Comparison of ENCODE assay signal across 8 cellular contexts in genomic region chrX:19514791-19515614, GRCh38. TPM values are rescaled to one million over a fixed set of nuclear protein-coding genes. Genes with fewer than 3 reads are reported as not detected.
DNase-seq lines count a peak whose midpoint lies in the region; ATAC-seq and TF ChIP-seq lines count a peak whose summit lies in the region.

TSS of gene MAP3K15 (minus strand) at chrX:19515508. CDS start at chrX:19515261, 247 bp downstream.

- H3K4me3 ChIP-seq in AG10803 (ENCODE audit: low read length) (peak within 1 kb of the TSS; percentile 17; the same call in 1 of the 2 replicates), RWPE2 (ENCODE audit: severe bottlenecking) (peak within 1 kb of the TSS; percentile 24), coronary artery (peak within 1 kb of the TSS; percentile 66), mucosa of descending colon (no peak within 1 kb of the TSS)

- peak; percentile 48 for ATAC-seq in GM18502 (IDR thresholded peaks at IDR 0.05; ENCODE audit: poor library complexity, unreplicated experiment)
- peak; percentile 52; the same call in 2 of the 3 replicates for ATAC-seq in RWPE2 (ENCODE audit: low read depth)
- ATAC-seq in mucosa of descending colon: peak; percentile 57
- no peak for ATAC-seq in HG03354 (IDR thresholded peaks at IDR 0.05; ENCODE audit: poor library complexity, severe bottlenecking, unreplicated experiment)

- H3K27ac ChIP-seq in RWPE2 (ENCODE audit: poor library complexity, severe bottlenecking): no peak within 1 kb of the TSS
- no peak within 1 kb of the TSS for H3K27ac ChIP-seq in coronary artery

- DNase-seq in AG10803 (ENCODE audit: low read depth) (peak; percentile 1), RWPE2 (ENCODE audit: low spot score) (no peak), coronary artery (ENCODE audit: low spot score) (no peak), mucosa of descending colon (peak in 2 of 3 donors; percentile 15 to 45), GF-D8 (lab: John Stamatoyannopoulos, UW) (no peak), cortex of kidney (lab: John Stamatoyannopoulos, UW) (no peak)

- H3K36me3 ChIP-seq in RWPE2 (ENCODE audit: low read depth): no peaks in the 10 kb centered on the region
- no peaks in the 10 kb centered on the region for H3K36me3 ChIP-seq in mucosa of descending colon (ENCODE audit: low read depth)

- H3K9me3 ChIP-seq in RWPE2 (ENCODE audit: severe bottlenecking) (no peaks in the 10 kb centered on the region), mucosa of descending colon (no peaks in the 10 kb centered on the region)

- intact Hi-C loops in mucosa of descending colon (cut with DNase I, micrococcal nuclease): no loop called here

- H3K4me1 ChIP-seq in RWPE2 (ENCODE audit: insufficient read depth, poor library complexity, severe bottlenecking): no peaks in the 10 kb centered on the region
- H3K4me1 ChIP-seq in mucosa of descending colon (ENCODE audit: low read depth): no peaks in the 10 kb centered on the region

- H3K27me3 ChIP-seq in RWPE2 (ENCODE audit: insufficient read depth, poor library complexity, severe bottlenecking): peaks cover 3% of the 10 kb centered on the region

- TF ChIP-seq CTCF in AG10803 (conservative IDR thresholded peaks at IDR 0.05; ENCODE audit: low read length) (no peak), RWPE2 (IDR thresholded peaks at IDR 0.05; ENCODE audit: poor library complexity, severe bottlenecking) (peak; percentile 25), coronary artery (IDR thresholded peaks at IDR 0.05) (no peak), mucosa of descending colon (IDR thresholded peaks at IDR 0.05) (no peak)

RNA-seq across cellular contexts. Expression of gene MAP3K15, which starts in this region (rescaled TPM):
- under 1 TPM in 2 of 3 donors, not detected in 1; 0.16 to 0.23 TPM for total RNA-seq in mucosa of descending colon

Comparison
In these comparisons a context has a peak if more than half of its experiments do, and no peak if none do; other contexts are left out.
1. Peak in DNase-seq and ATAC-seq in mucosa of descending colon; RNA of the gene not detected or under 1 TPM.